Comparison of ENCODE assay signal across 8 cellular contexts in the genomic region with DNA sequence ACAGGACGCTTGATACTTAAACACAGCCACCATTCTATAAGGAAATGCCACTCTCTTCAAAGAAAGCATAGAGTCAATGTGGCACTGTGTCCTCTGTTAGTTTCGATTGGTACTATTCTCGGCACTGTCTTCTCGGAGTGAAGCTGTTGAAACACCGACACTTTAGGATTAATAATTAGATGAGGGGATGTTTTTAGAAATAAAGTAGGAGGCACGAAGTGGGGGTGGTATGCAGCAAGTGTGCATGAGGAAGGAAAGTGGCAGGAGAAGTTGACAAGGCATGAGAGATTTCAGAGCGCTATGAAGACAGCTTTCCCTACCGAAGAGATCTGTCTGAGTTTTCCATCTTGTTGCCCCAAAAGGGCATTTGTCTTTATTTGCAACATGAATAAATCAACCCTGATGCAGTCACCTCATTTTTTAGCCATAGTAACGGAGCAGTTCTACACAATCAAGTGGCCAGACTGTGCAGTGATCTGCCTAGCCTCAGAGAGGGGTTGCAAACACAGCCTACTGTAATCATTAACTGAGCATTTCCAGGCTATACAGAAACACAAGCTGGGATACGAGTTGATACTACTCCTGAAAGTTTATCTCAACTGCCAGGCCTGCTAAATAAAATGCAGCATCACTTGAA. TPM values are rescaled to one million over a fixed set of nuclear protein-coding genes. Genes with fewer than 3 reads are reported as not detected.
DNase-seq lines count a peak whose midpoint lies in the region; ATAC-seq and TF ChIP-seq lines count a peak whose summit lies in the region.

No MANE protein-coding gene starts in this region.

- H3K27me3 ChIP-seq in gastroesophageal sphincter: no peaks in the 10 kb centered on the region
- no peaks in the 10 kb centered on the region for H3K27me3 ChIP-seq in skeletal muscle tissue (ENCODE audit: control insufficient read depth in 3 of 3, insufficient read depth in 3 of 3, low read length in 3 of 3)

- no peaks in the 10 kb centered on the region for H3K36me3 Mint-ChIP-seq in endothelial cell (ENCODE audit: low read depth, unreplicated experiment)

- TF ChIP-seq POLR2A in gastroesophageal sphincter (IDR thresholded peaks at IDR 0.05): no peak

- no peaks in the 10 kb centered on the region for H3K36me3 ChIP-seq in gastroesophageal sphincter
- no peaks in the 10 kb centered on the region for H3K36me3 ChIP-seq in skeletal muscle tissue (ENCODE audit: control insufficient read depth in 3 of 3, insufficient read depth in 3 of 3, low read length in 3 of 3)

- H3K9me3 ChIP-seq in gastroesophageal sphincter (no peaks in the 10 kb centered on the region), skeletal muscle tissue (ENCODE audit: control insufficient read depth in 3 of 3, low read length in 3 of 3) (no peaks in the 10 kb centered on the region)

- H3K27me3 Mint-ChIP-seq in endothelial cell (ENCODE audit: unreplicated experiment): no peaks in the 10 kb centered on the region

- H3K27ac ChIP-seq in gastroesophageal sphincter (peak overlapping the region; percentile 16 to 64 (median 42)), skeletal muscle tissue (ENCODE audit: low read depth, low read length) (no peak overlapping the region)

- H3K9me3 Mint-ChIP-seq in endothelial cell (ENCODE audit: unreplicated experiment): no peaks in the 10 kb centered on the region

- H3K27ac Mint-ChIP-seq in endothelial cell (ENCODE audit: unreplicated experiment): no peak overlapping the region

- peaks cover 31% of the 10 kb centered on the region for H3K4me1 Mint-ChIP-seq in endothelial cell (ENCODE audit: unreplicated experiment)

- TF ChIP-seq CTCF in gastroesophageal sphincter (IDR thresholded peaks at IDR 0.05) (no peak), endothelial cell (IDR thresholded peaks at IDR 0.05; ENCODE audit: unreplicated experiment) (no peak)

- peak overlapping the region in 2 of 3 donors; percentile 13 to 26 for H3K9ac ChIP-seq in skeletal muscle tissue (ENCODE audit: low read depth in 1 of 3, low read length in 3 of 3)

- whole genome bisulfite sequencing in gastroesophageal sphincter (ENCODE audit: low coverage in 1 of 2), 2 donors: 42 to 50% methylated on average over 8 to 10 of the region's 10 CpGs

- DNase-seq in NCI-H69 (lab: John Stamatoyannopoulos, UW) (peak; percentile 57), A172 (ENCODE audit: low spot score) (no peak), endothelial cell (ENCODE audit: low spot score) (no peak), NCI-H1436 (lab: John Stamatoyannopoulos, UW) (no peak)

- no peak overlapping the region for H3K4me3 Mint-ChIP-seq in endothelial cell (ENCODE audit: unreplicated experiment)

- ATAC-seq in GM19452 (IDR thresholded peaks at IDR 0.05; ENCODE audit: unreplicated experiment) (peak; percentile 39), gastroesophageal sphincter (no peak), GM21737 (IDR thresholded peaks at IDR 0.05; ENCODE audit: unreplicated experiment) (no peak)

- TF ChIP-seq EP300 in gastroesophageal sphincter (IDR thresholded peaks at IDR 0.05): no peak

- peaks cover 0 to 12% (median 0%) of the 10 kb centered on the region in 3 donors for H3K4me1 ChIP-seq in gastroesophageal sphincter
- no peaks in the 10 kb centered on the region for H3K4me1 ChIP-seq in skeletal muscle tissue (ENCODE audit: control insufficient read depth in 3 of 3, insufficient read depth in 3 of 3, low read length in 3 of 3)

- peak overlapping the region; percentile 22 to 27 for H3K4me3 ChIP-seq in gastroesophageal sphincter
- H3K4me3 ChIP-seq in skeletal muscle tissue (ENCODE audit: low read length in 3 of 3): peak overlapping the region; percentile 25 to 36 (median 32)

RNA-seq across cellular contexts. Expression of gene GPRIN3, which starts 8.3 kb away (rescaled TPM):
- total RNA-seq in gastroesophageal sphincter: 1 to 10 TPM; 2.4 to 4.3 (median 2.7) TPM
- total RNA-seq in skeletal muscle tissue: 3.7 TPM
- total RNA-seq in A172 (2014; rRNA removed; shearing (Covaris generic)): 0.41 and 0.79 TPM in 2 replicates
- 8.9 TPM for total RNA-seq in endothelial cell (ENCODE audit: unreplicated experiment)
